Comparison of ENCODE assay signal across 14 cellular contexts in the genomic region with DNA sequence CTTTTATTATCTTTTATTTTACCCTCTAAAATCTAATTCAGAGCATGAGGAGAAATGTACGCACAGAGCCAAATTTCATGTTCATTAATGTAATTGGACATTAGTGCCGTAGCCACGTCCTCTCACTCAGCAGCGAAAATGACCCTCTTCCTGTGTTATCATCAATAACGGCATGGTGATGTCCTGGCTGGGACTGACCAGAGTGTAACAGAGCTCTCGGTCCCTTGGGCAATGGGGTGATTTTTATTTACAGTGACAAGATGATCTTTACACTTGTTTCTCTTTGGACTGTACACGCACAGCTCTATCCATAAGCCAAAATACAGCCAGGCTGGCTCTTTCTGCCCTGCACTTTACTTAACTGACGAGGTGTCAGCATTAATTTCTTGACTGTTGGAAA.
DNase-seq lines count a peak whose midpoint lies in the region; ATAC-seq and TF ChIP-seq lines count a peak whose summit lies in the region.
"Had no signal": no experiment of that assay in that cellular context is flagged by ENCODE, and none has a peak within 500 bp of the region (broad histone marks: within the 10 kb centered on the region; RNA-seq: fewer than 3 reads in every experiment).

No MANE protein-coding gene starts in this region.

- no peaks in the 10 kb centered on the region for H3K79me1 ChIP-seq in trophoblast cell (ENCODE audit: low read length)

- H3K4me1 ChIP-seq in adipocyte (ENCODE audit: control insufficient read depth, insufficient read depth, low read length) (no peaks in the 10 kb centered on the region), liver (ENCODE audit: control insufficient read depth in 4 of 4, insufficient read depth in 4 of 4, low read length in 3 of 4) (peaks cover 0 to 10% (median 5%) of the 10 kb centered on the region in 4 donors), trophoblast cell (ENCODE audit: control insufficient read depth in 1 of 2, insufficient read depth in 2 of 2, low read length in 2 of 2) (no peaks in the 10 kb centered on the region)
- H3K4me1 ChIP-seq: BE2C, Caco-2, HAP-1 had no signal

- H3K9ac ChIP-seq in adipocyte (ENCODE audit: low read length) (no peak overlapping the region), liver (ENCODE audit: low read depth in 1 of 2, low read length in 2 of 2) (no peak overlapping the region), trophoblast cell (ENCODE audit: low read length) (peak overlapping the region; percentile 63)
- H3K9ac ChIP-seq: GM23248 had no signal

- H3K36me3 ChIP-seq in adipocyte (ENCODE audit: control insufficient read depth, insufficient read depth, low read length, severe bottlenecking) (no peaks in the 10 kb centered on the region), liver (ENCODE audit: control insufficient read depth in 4 of 4, insufficient read depth in 3 of 4, low read depth in 1 of 4, low read length in 3 of 4) (no peaks in the 10 kb centered on the region), trophoblast cell (ENCODE audit: control insufficient read depth in 1 of 2, insufficient read depth in 2 of 2, low read length in 2 of 2) (no peaks in the 10 kb centered on the region)
- H3K36me3 ChIP-seq: BE2C, HAP-1 had no signal

- H2BK5ac ChIP-seq in trophoblast cell (ENCODE audit: low read depth, low read length, poor library complexity), result no peak overlapping the region

- no peak overlapping the region for H4K12ac ChIP-seq in trophoblast cell (ENCODE audit: low read depth, low read length)

- 52% methylated on average over 8 of the region's 8 CpGs for WGBS in liver
- no CpG with 5 or more reads among the region's 8 CpGs for WGBS in trophoblast cell (ENCODE audit: extremely low coverage, insufficient coverage, insufficient read length)

- no peaks in the 10 kb centered on the region for H3K27me3 ChIP-seq in adipocyte (replicated peaks; ENCODE audit: control insufficient read depth, insufficient read depth, low read length)
- no peaks in the 10 kb centered on the region for H3K27me3 ChIP-seq in liver (ENCODE audit: control insufficient read depth in 4 of 4, insufficient read depth in 4 of 4, low read length in 3 of 4)
- no peaks in the 10 kb centered on the region for H3K27me3 ChIP-seq in trophoblast cell (ENCODE audit: insufficient read depth, low read length)
- H3K27me3 ChIP-seq: BE2C had no signal

- no peak overlapping the region for H4K91ac ChIP-seq in trophoblast cell (ENCODE audit: low read depth, low read length)

- no peaks in the 10 kb centered on the region for H3K9me3 ChIP-seq in adipocyte (ENCODE audit: control insufficient read depth, low read length)
- H3K9me3 ChIP-seq in liver (ENCODE audit: control insufficient read depth in 4 of 4, low read length in 3 of 4), result no peaks in the 10 kb centered on the region
- H3K9me3 ChIP-seq in trophoblast cell (ENCODE audit: insufficient read depth, low read depth, low read length), result no peaks in the 10 kb centered on the region
- H3K9me3 ChIP-seq: BE2C, Caco-2, HAP-1 had no signal

- H3K4me3 ChIP-seq in adipocyte (ENCODE audit: low read length), result no peak overlapping the region
- H3K4me3 ChIP-seq in liver (ENCODE audit: low read depth in 1 of 3, low read length in 3 of 3), result no peak overlapping the region
- H3K4me3 ChIP-seq in trophoblast cell (ENCODE audit: low read depth, low read length), result no peak overlapping the region
- H3K4me3 ChIP-seq: GM23248, HAP-1 had no signal

- H2BK120ac ChIP-seq in trophoblast cell (ENCODE audit: insufficient read depth, low read length, poor library complexity), result no peak overlapping the region

- no peak overlapping the region for H3K4ac ChIP-seq in trophoblast cell (ENCODE audit: low read depth, low read length)

- H2AFZ ChIP-seq in trophoblast cell (ENCODE audit: insufficient read depth, low read length, poor library complexity), result no peak overlapping the region
- H2AFZ ChIP-seq: GM23248 had no signal

- H4K8ac ChIP-seq in trophoblast cell (ENCODE audit: low read depth, low read length), result no peak overlapping the region

- ATAC-seq in GM21786 (IDR thresholded peaks at IDR 0.05; ENCODE audit: unreplicated experiment), result no peak

- no peak overlapping the region for H2AK5ac ChIP-seq in trophoblast cell (ENCODE audit: low read length)

- no peak overlapping the region for H2BK12ac ChIP-seq in trophoblast cell (ENCODE audit: low read length)

- no peak for TF ChIP-seq CTCF in liver (IDR thresholded peaks at IDR 0.05; ENCODE audit: low read depth, low read length, missing input control)

- DNase-seq in NCI-H748 (lab: John Stamatoyannopoulos, UW; ENCODE audit: unreplicated experiment), result peak; percentile 66
- DNase-seq in adipocyte (ENCODE audit: low read depth), result peak; percentile 67
- DNase-seq in trophoblast cell, result no peak
- DNase-seq in middle frontal gyrus (ENCODE audit: extremely low spot score, low spot score), result no peak
- no peak for DNase-seq in T1000 (lab: John Stamatoyannopoulos, UW)
- no peak for DNase-seq in NCI-H2171 treated with DMSO at 0.1 percent for 48 hours (lab: John Stamatoyannopoulos, UW)
- DNase-seq: BE2C; C1 segment of cervical spinal cord; Caco-2; CD4-positive, CD25-positive, alpha-beta regulatory T cell; GM23248 had no signal

- no peak overlapping the region for H3K23ac ChIP-seq in trophoblast cell (ENCODE audit: low read length)

- no peak overlapping the region for H3K4me2 ChIP-seq in trophoblast cell (ENCODE audit: low read length)

- H3K18ac ChIP-seq in trophoblast cell (ENCODE audit: low read length), result no peak overlapping the region

- no peaks in the 10 kb centered on the region for H3K79me2 ChIP-seq in trophoblast cell (ENCODE audit: control insufficient read depth, insufficient read depth, low read length, poor library complexity)

- H3K27ac ChIP-seq in liver (ENCODE audit: low read depth in 1 of 2, low read length in 2 of 2), result peak overlapping the region; percentile 37 to 59
- no peak overlapping the region for H3K27ac ChIP-seq in trophoblast cell (ENCODE audit: low read depth, low read length)
- H3K27ac ChIP-seq: GM23248 had no signal

- no peak for TF ChIP-seq RAD21 in liver (IDR thresholded peaks at IDR 0.05)

- no peak overlapping the region for H3K14ac ChIP-seq in trophoblast cell (ENCODE audit: low read length)

TF ChIP-seq in liver, 16 proteins besides CTCF, POLR2A, EP300 and RAD21:
- no peak for TF ChIP-seq MAX (IDR thresholded peaks at IDR 0.05)
- TF ChIP-seq ZBTB33 (IDR thresholded peaks at IDR 0.05), result no peak
- no peak for TF ChIP-seq SP1 (IDR thresholded peaks at IDR 0.05)
- no peak for TF ChIP-seq NR2F2 (IDR thresholded peaks at IDR 0.05)
- TF ChIP-seq TAF1 (conservative IDR thresholded peaks at IDR 0.05), result no peak
- peak in 1 of 2 donors; percentile 54 for TF ChIP-seq HNF4A (conservative IDR thresholded peaks at IDR 0.05)
- no peak for TF ChIP-seq YY1 (IDR thresholded peaks at IDR 0.05)
- TF ChIP-seq RXRA (IDR thresholded peaks at IDR 0.05), result peak in 1 of 2 donors; percentile 40

Comparison
In these comparisons a context has a peak if more than half of its experiments do, and no peak if none do; other contexts are left out.
1. DNase-seq: peak in NCI-H748 (single experiment) and adipocyte (single experiment); none in trophoblast cell (0 of 2), middle frontal gyrus (single experiment), T1000 (single experiment) and NCI-H2171 treated with DMSO at 0.1 percent for 48 hours (single experiment).